ENCODE assay signal across 18 cellular contexts in the genomic region with DNA sequence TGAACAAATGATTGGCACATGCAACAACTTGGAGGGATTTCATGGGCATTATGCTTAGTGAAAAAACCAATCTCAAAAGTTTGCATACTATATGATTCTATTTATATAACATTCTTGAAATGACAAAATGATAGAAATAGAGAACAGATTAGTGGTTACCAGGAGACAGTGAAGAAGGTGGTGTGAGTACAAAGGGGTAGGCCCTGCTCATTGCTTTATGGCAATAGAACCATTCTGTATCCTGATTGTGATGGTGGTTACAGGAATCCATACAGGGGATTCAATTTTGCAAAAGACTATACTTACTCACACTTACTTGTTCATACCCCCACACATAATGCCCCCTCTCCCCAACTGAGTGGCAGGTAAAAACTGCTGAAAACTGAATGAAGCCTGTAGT. TPM values are rescaled to one million over a fixed set of nuclear protein-coding genes. Genes with fewer than 3 reads are reported as not detected.
DNase-seq lines count a peak whose midpoint lies in the region; ATAC-seq lines count a peak whose summit lies in the region.
"Had no signal": no experiment of that assay in that cellular context is flagged by ENCODE, and none has a peak within 500 bp of the region (broad histone marks: within the 10 kb centered on the region; RNA-seq: fewer than 3 reads in every experiment).

No MANE protein-coding gene starts in this region.

- peaks cover 20% of the 10 kb centered on the region for H3K4me1 Mint-ChIP-seq in activated CD4-positive, alpha-beta T cell treated with anti-CD3 and anti-CD28 coated beads for 36 hours
- peaks cover 25% of the 10 kb centered on the region for H3K4me1 Mint-ChIP-seq in stimulated activated naive CD8-positive, alpha-beta T cell treated with anti-CD3 and anti-CD28 coated beads, Interleukin-15, amount 100 ng/mL, for 72 hours
- H3K4me1 Mint-ChIP-seq in activated T-helper 17 cell treated with anti-CD3 and anti-CD28 coated beads, Interleukin-2, amount 50 U/mL, for 72 hours = peaks cover 9% of the 10 kb centered on the region
- H3K4me1 Mint-ChIP-seq: CD14-positive monocyte had no signal

- in situ Hi-C loops in KBM-7 (cut with MboI; ENCODE audit: low pct_unique_long_range_greater_than_20kb, low sequenced_read_pairs) = no loop called here

- H3K27ac Mint-ChIP-seq in activated CD4-positive, alpha-beta T cell treated with anti-CD3 and anti-CD28 coated beads for 36 hours = no peak overlapping the region
- no peak overlapping the region for H3K27ac Mint-ChIP-seq in stimulated activated naive CD8-positive, alpha-beta T cell treated with anti-CD3 and anti-CD28 coated beads, Interleukin-15, amount 100 ng/mL, for 72 hours
- no peak overlapping the region for H3K27ac Mint-ChIP-seq in activated T-helper 17 cell treated with anti-CD3 and anti-CD28 coated beads, Interleukin-2, amount 50 U/mL, for 72 hours
- H3K27ac Mint-ChIP-seq: CD14-positive monocyte; CD4-positive, alpha-beta memory T cell; IgD-negative memory B cell had no signal

- CTCF ChIA-PET in activated CD4-positive, alpha-beta T cell treated with anti-CD3 and anti-CD28 coated beads for 36 hours (lab: Charles Lee) = interaction anchor here (1.5 kb wide), 1 partner anchor 104 kb away, joined by 4 read pairs; no protein-coding TSS in a partner anchor

- H3K36me3 Mint-ChIP-seq in activated CD4-positive, alpha-beta T cell treated with anti-CD3 and anti-CD28 coated beads for 36 hours (ENCODE audit: low read depth) = no peaks in the 10 kb centered on the region
- H3K36me3 Mint-ChIP-seq in activated T-helper 17 cell treated with anti-CD3 and anti-CD28 coated beads, Interleukin-2, amount 50 U/mL, for 72 hours (ENCODE audit: low read depth) = peaks cover 5% of the 10 kb centered on the region
- H3K36me3 Mint-ChIP-seq: CD14-positive monocyte; CD4-positive, alpha-beta memory T cell; IgD-negative memory B cell had no signal

- ATAC-seq in activated CD4-positive, alpha-beta T cell treated with anti-CD3 and anti-CD28 coated beads for 36 hours = peak; percentile 38
- peak; percentile 48 for ATAC-seq in stimulated activated naive CD8-positive, alpha-beta T cell treated with anti-CD3 and anti-CD28 coated beads, Interleukin-15, amount 100 ng/mL, for 72 hours
- no peak for ATAC-seq in stimulated activated naive CD8-positive, alpha-beta T cell treated with anti-CD3 and anti-CD28 coated beads, Interleukin-15, Interleukin-2, amounts not matched to agents 100 U/mL and 50 U/mL, for 24 hours
- ATAC-seq in activated T-helper 17 cell treated with anti-CD3 and anti-CD28 coated beads, Interleukin-2, amount 50 U/mL, for 72 hours (replicated peaks) = peak; percentile 15
- no peak for ATAC-seq in HG03159 (IDR thresholded peaks at IDR 0.05; ENCODE audit: unreplicated experiment)
- ATAC-seq: A549, HepG2 had no signal

- no peaks in the 10 kb centered on the region for H3K9me3 Mint-ChIP-seq in activated CD4-positive, alpha-beta T cell treated with anti-CD3 and anti-CD28 coated beads for 36 hours (ENCODE audit: low read depth)
- H3K9me3 Mint-ChIP-seq in stimulated activated naive CD8-positive, alpha-beta T cell treated with anti-CD3 and anti-CD28 coated beads, Interleukin-15, amount 100 ng/mL, for 72 hours = no peaks in the 10 kb centered on the region
- H3K9me3 Mint-ChIP-seq in activated T-helper 17 cell treated with anti-CD3 and anti-CD28 coated beads, Interleukin-2, amount 50 U/mL, for 72 hours = no peaks in the 10 kb centered on the region
- H3K9me3 Mint-ChIP-seq: CD4-positive, alpha-beta memory T cell had no signal

- peaks cover 31% of the 10 kb centered on the region for H3K27me3 Mint-ChIP-seq in activated CD4-positive, alpha-beta T cell treated with anti-CD3 and anti-CD28 coated beads for 36 hours
- H3K27me3 Mint-ChIP-seq in stimulated activated naive CD8-positive, alpha-beta T cell treated with anti-CD3 and anti-CD28 coated beads, Interleukin-15, amount 100 ng/mL, for 72 hours = peaks cover 67% of the 10 kb centered on the region
- peaks cover 33% of the 10 kb centered on the region for H3K27me3 Mint-ChIP-seq in activated T-helper 17 cell treated with anti-CD3 and anti-CD28 coated beads, Interleukin-2, amount 50 U/mL, for 72 hours

- H3K4me3 Mint-ChIP-seq in activated CD4-positive, alpha-beta T cell treated with anti-CD3 and anti-CD28 coated beads for 36 hours = no peak overlapping the region
- H3K4me3 Mint-ChIP-seq in stimulated activated naive CD8-positive, alpha-beta T cell treated with anti-CD3 and anti-CD28 coated beads, Interleukin-15, amount 100 ng/mL, for 72 hours = no peak overlapping the region
- no peak overlapping the region for H3K4me3 Mint-ChIP-seq in activated T-helper 17 cell treated with anti-CD3 and anti-CD28 coated beads, Interleukin-2, amount 50 U/mL, for 72 hours
- H3K4me3 Mint-ChIP-seq: CD14-positive monocyte; CD4-positive, alpha-beta memory T cell; IgD-negative memory B cell had no signal

- no peak for DNase-seq in activated CD4-positive, alpha-beta T cell treated with anti-CD3 and anti-CD28 coated beads for 36 hours
- DNase-seq in activated CD4-positive, alpha-beta T cell treated with anti-CD3 and anti-CD28 coated beads for 4 hours = no peak
- no peak for DNase-seq in stimulated activated naive CD8-positive, alpha-beta T cell treated with anti-CD3 and anti-CD28 coated beads, Interleukin-15, amount 100 ng/mL, for 72 hours
- no peak for DNase-seq in stimulated activated naive CD8-positive, alpha-beta T cell treated with anti-CD3 and anti-CD28 coated beads, Interleukin-15, Interleukin-2, amounts not matched to agents 100 U/mL and 50 U/mL, for 24 hours
- DNase-seq in HK-2 (ENCODE audit: unreplicated experiment) (no peak), KBM-7 (no peak)
- DNase-seq: CD4-positive, alpha-beta memory T cell; DMS153; DMS79; GDM1; GM23248; KG1 had no signal

- intact Hi-C loops in activated CD4-positive, alpha-beta T cell treated with anti-CD3 and anti-CD28 coated beads for 36 hours (cut with DNase I, micrococcal nuclease) = loop anchor here in 1 of 2 experiments (10.0 kb wide), 2 partner anchors 750 to 1350 kb away; no protein-coding TSS in a partner anchor

- POLR2A ChIA-PET in activated CD4-positive, alpha-beta T cell treated with anti-CD3 and anti-CD28 coated beads for 36 hours (lab: Charles Lee) = no interaction called here

RNA-seq across cellular contexts. Expression of gene LAMA4, which starts 30.2 kb away (rescaled TPM):
- under 1 TPM in 1 of 2 experiments, not detected in 1; 0.09 TPM for total RNA-seq in activated CD4-positive, alpha-beta T cell treated with anti-CD3 and anti-CD28 coated beads for 36 hours
- not detected for total RNA-seq in activated T-helper 17 cell treated with anti-CD3 and anti-CD28 coated beads, Interleukin-2, amount 50 U/mL, for 72 hours
- total RNA-seq: CD4-positive, alpha-beta memory T cell; HepG2 had no signal

Comparison
In these comparisons a context has a peak if more than half of its experiments do, and no peak if none do; other contexts are left out.
1. ATAC-seq: peak in activated CD4-positive, alpha-beta T cell treated with anti-CD3 and anti-CD28 coated beads for 36 hours (single experiment), stimulated activated naive CD8-positive, alpha-beta T cell treated with anti-CD3 and anti-CD28 coated beads, Interleukin-15, amount 100 ng/mL, for 72 hours (single experiment) and activated T-helper 17 cell treated with anti-CD3 and anti-CD28 coated beads, Interleukin-2, amount 50 U/mL, for 72 hours (single experiment); none in stimulated activated naive CD8-positive, alpha-beta T cell treated with anti-CD3 and anti-CD28 coated beads, Interleukin-15, Interleukin-2, amounts not matched to agents 100 U/mL and 50 U/mL, for 24 hours (single experiment) and HG03159 (single experiment).